Comparison of ENCODE assay signal across 5 cellular contexts in the genomic region with DNA sequence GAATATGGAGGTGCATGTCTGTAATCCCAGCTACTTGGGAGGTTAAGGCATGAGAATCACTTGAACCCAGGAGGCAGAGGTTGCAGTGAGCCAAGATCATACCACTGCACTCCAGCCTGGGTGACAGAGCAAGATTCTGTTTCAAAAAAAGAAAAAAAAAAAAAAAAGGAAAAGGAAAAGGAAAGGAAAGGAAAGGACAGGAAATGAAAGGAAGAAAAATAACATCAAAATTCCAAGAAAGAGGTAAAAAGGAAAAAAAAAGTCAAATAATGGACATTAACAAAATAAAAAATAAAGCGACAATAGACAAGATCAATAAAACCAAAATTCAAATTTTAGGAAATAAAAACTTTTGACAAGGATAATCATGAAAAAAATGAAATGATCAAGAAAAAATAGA.
DNase-seq lines count a peak whose midpoint lies in the region; ATAC-seq, FAIRE-seq and TF ChIP-seq lines count a peak whose summit lies in the region.
"Not testable (repeated sequence)": the region's sequence is repeated elsewhere in the genome, so short reads cannot be mapped to it uniquely, and the experiment has no call there.

No MANE protein-coding gene starts in this region.

- FAIRE-seq in A204.1 (lab: Jason Lieb, UNC) (peak; percentile 48), islet of Langerhans (lab: Jason Lieb, UNC) (peak; percentile 76)

- H3K9me3 Mint-ChIP-seq in central memory CD8-positive, alpha-beta T cell; endothelial cell (ENCODE audit: unreplicated experiment): not testable (repeated sequence)

- ATAC-seq in central memory CD8-positive, alpha-beta T cell (replicated peaks; ENCODE audit: extremely low read depth, poor library complexity, severe bottlenecking): not testable (repeated sequence)

- not testable (repeated sequence) for H3K27ac ChIP-seq in HEK293 (ENCODE audit: extremely low read depth, low read depth, low read length)

- not testable (repeated sequence) for TF ChIP-seq CTCF in HEK293 (tag by site-specific recombination; IDR thresholded peaks at IDR 0.05); endothelial cell (IDR thresholded peaks at IDR 0.05; ENCODE audit: unreplicated experiment)

- not testable (repeated sequence) for H3K4me1 ChIP-seq in HEK293 (ENCODE audit: control insufficient read depth, insufficient read depth, low read length)

- DNase-seq in central memory CD8-positive, alpha-beta T cell (ENCODE audit: low spot score in 2 of 2); endothelial cell (ENCODE audit: low spot score): not testable (repeated sequence)

- peak overlapping the region; percentile 44 for H3K27ac Mint-ChIP-seq in central memory CD8-positive, alpha-beta T cell (ENCODE audit: low read depth)
- peak overlapping the region; percentile 84 for H3K27ac Mint-ChIP-seq in endothelial cell (ENCODE audit: unreplicated experiment)

- CTCF ChIA-PET in HEK293 (lab: Yijun Ruan, JAX): not testable (repeated sequence)

- H3K36me3 Mint-ChIP-seq in central memory CD8-positive, alpha-beta T cell (ENCODE audit: insufficient read depth); endothelial cell (ENCODE audit: low read depth, unreplicated experiment): not testable (repeated sequence)

- not testable (repeated sequence) for H3K9me3 ChIP-seq in HEK293 (ENCODE audit: control insufficient read depth, insufficient read depth, low read depth, low read length)

- not testable (repeated sequence) for H3K4me3 Mint-ChIP-seq in central memory CD8-positive, alpha-beta T cell; endothelial cell (ENCODE audit: unreplicated experiment)

- H3K36me3 ChIP-seq in HEK293 (ENCODE audit: control insufficient read depth in 2 of 2, insufficient read depth in 1 of 2, low read length in 2 of 2): not testable (repeated sequence)

- H3K4me3 ChIP-seq in HEK293 (ENCODE audit: low read depth, low read length): not testable (repeated sequence)

- POLR2A ChIA-PET in HEK293 (lab: Yijun Ruan, JAX): not testable (repeated sequence)

- H3K27me3 Mint-ChIP-seq in central memory CD8-positive, alpha-beta T cell; endothelial cell (ENCODE audit: unreplicated experiment): not testable (repeated sequence)

- H3K4me1 Mint-ChIP-seq in central memory CD8-positive, alpha-beta T cell; endothelial cell (ENCODE audit: unreplicated experiment): not testable (repeated sequence)

TF ChIP-seq in HEK293, 187 proteins besides CTCF, POLR2A, EP300 and RAD21:
- TF ChIP-seq PRDM1 (tag by site-specific recombination; IDR thresholded peaks at IDR 0.05): peak; percentile 96
